Comparison of ENCODE assay signal across 9 cellular contexts in genomic region chr3:126356373-126357298, GRCh38. TPM values are rescaled to one million over a fixed set of nuclear protein-coding genes. Genes with fewer than 3 reads are reported as not detected.
A peak's percentile ranks its signal among the peaks of the same experiment; 100 is the strongest.
DNase-seq lines count a peak whose midpoint lies in the region; ATAC-seq and TF ChIP-seq lines count a peak whose summit lies in the region.
"Had no signal": no experiment of that assay in that cellular context is flagged by ENCODE, and none has a peak within 500 bp of the region (broad histone marks: within the 10 kb centered on the region; RNA-seq: fewer than 3 reads in every experiment).

No MANE protein-coding gene starts in this region.

- H3K36me3 Mint-ChIP-seq in GM23338 (ENCODE audit: low read depth), result peaks cover 10% of the 10 kb centered on the region
- no peaks in the 10 kb centered on the region for H3K36me3 Mint-ChIP-seq in activated naive CD8-positive, alpha-beta T cell

- no peaks in the 10 kb centered on the region for H4K20me1 ChIP-seq in GM23338 (replicated peaks; ENCODE audit: insufficient read depth)

- intact Hi-C loops in left ventricle myocardium superior (cut with micrococcal nuclease), result no loop called here
- intact Hi-C loops in psoas muscle (cut with DNase I), result loop anchor here (5.0 to 10.0 kb wide), 2 partner anchors 94 to 118 kb away; partner anchors contain the start of gene ZXDC (in 1 of the 2)

- H3K79me2 ChIP-seq in GM23338 (replicated peaks; ENCODE audit: insufficient read depth), result no peaks in the 10 kb centered on the region

- H3K27me3 ChIP-seq in GM23338 (ENCODE audit: insufficient read depth) (peaks cover 21% of the 10 kb centered on the region), psoas muscle (ENCODE audit: insufficient read depth in 3 of 3, low read length in 2 of 3) (no peaks in the 10 kb centered on the region)

- H3K4me2 ChIP-seq in GM23338, result peak overlapping the region; percentile 88

- H3K27me3 Mint-ChIP-seq in GM23338 (ENCODE audit: insufficient read depth, low read depth, poor library complexity), result peaks cover 24% of the 10 kb centered on the region
- peaks cover 26% of the 10 kb centered on the region for H3K27me3 Mint-ChIP-seq in activated naive CD8-positive, alpha-beta T cell

- peak overlapping the region; percentile 90 for H3K27ac Mint-ChIP-seq in GM23338
- no peak overlapping the region for H3K27ac Mint-ChIP-seq in activated naive CD8-positive, alpha-beta T cell

- H3K9me2 ChIP-seq in GM23338 (ENCODE audit: insufficient read depth), result no peaks in the 10 kb centered on the region

- H3K36me3 ChIP-seq in GM23338 (ENCODE audit: insufficient read depth) (no peaks in the 10 kb centered on the region; the same call in 1 of the 2 replicates), psoas muscle (ENCODE audit: insufficient read depth in 1 of 2, low read depth in 1 of 2) (peaks cover 0 to 9% of the 10 kb centered on the region in 2 donors)

- DNase-seq in AG10803 (ENCODE audit: low read depth), result no peak
- peak; percentile 41 for DNase-seq in GM23338 (ENCODE audit: low spot score)
- peak; percentile 70 for DNase-seq in left ventricle myocardium superior
- DNase-seq in psoas muscle, result peak; percentile 56 to 84
- DNase-seq in NCI-H446 (lab: John Stamatoyannopoulos, UW), result no peak
- no peak for DNase-seq in stimulated activated CD4-positive, alpha-beta T cell treated with anti-CD3 and anti-CD28 coated beads, Interleukin-1b, Interleukin-23, amount 100 ng/mL, for 48 hours

- H3K9me3 ChIP-seq in psoas muscle, result no peaks in the 10 kb centered on the region

- ATAC-seq in GM23338, result peak; percentile 26
- peak; percentile 14 for ATAC-seq in left ventricle myocardium superior
- ATAC-seq in psoas muscle, result peak; percentile 18 to 43 (median 26)
- ATAC-seq in HG03108 (IDR thresholded peaks at IDR 0.05; ENCODE audit: unreplicated experiment), result no peak

- H3K4me1 ChIP-seq in GM23338 (ENCODE audit: insufficient read depth) (peaks cover 16% of the 10 kb centered on the region), psoas muscle (peaks cover 51% of the 10 kb centered on the region)

- H2AFZ ChIP-seq in GM23338, result no peak overlapping the region

- peak overlapping the region; percentile 56 for H3K4me3 ChIP-seq in AG10803 (ENCODE audit: low read length)
- peak overlapping the region; percentile 69 for H3K4me3 ChIP-seq in GM23338
- H3K4me3 ChIP-seq in psoas muscle, result peak overlapping the region; percentile 74

- H3F3A ChIP-seq in GM23338 (replicated peaks; ENCODE audit: low read depth), result peaks cover 5% of the 10 kb centered on the region; the same call in 1 of the 2 replicates

- WGBS in psoas muscle, 3 donors, result 0% methylated on average over 73 to 105 of the region's 105 CpGs

- no peak for TF ChIP-seq CTCF in AG10803 (conservative IDR thresholded peaks at IDR 0.05; ENCODE audit: low read length)
- no peak for TF ChIP-seq CTCF in GM23338 (conservative IDR thresholded peaks at IDR 0.05; ENCODE audit: low read depth in 2 of 2)
- TF ChIP-seq CTCF in psoas muscle (IDR thresholded peaks at IDR 0.05), result no peak

- H3K27ac ChIP-seq in GM23338 (ENCODE audit: low read depth) (no peak overlapping the region), psoas muscle (peak overlapping the region; percentile 99)

- peaks cover 21% of the 10 kb centered on the region for H3K4me1 Mint-ChIP-seq in GM23338
- H3K4me1 Mint-ChIP-seq in activated naive CD8-positive, alpha-beta T cell (ENCODE audit: low read depth), result peaks cover 10% of the 10 kb centered on the region

- H3K9me3 Mint-ChIP-seq in GM23338, result no peaks in the 10 kb centered on the region
- no peaks in the 10 kb centered on the region for H3K9me3 Mint-ChIP-seq in activated naive CD8-positive, alpha-beta T cell (ENCODE audit: low read depth)

- H3K4me3 Mint-ChIP-seq in GM23338, result peak overlapping the region; percentile 95
- peak overlapping the region; percentile 92 for H3K4me3 Mint-ChIP-seq in activated naive CD8-positive, alpha-beta T cell

TF ChIP-seq in GM23338, 12 proteins besides CTCF, POLR2A, EP300 and RAD21 (continues in another document):
- TF ChIP-seq POLR2AphosphoS5 (IDR thresholded peaks at IDR 0.05; ENCODE audit: low read depth) (no peak), ZNF331 (CRISPR knock-in tag; IDR thresholded peaks at IDR 0.05; ENCODE audit: low read depth) (no peak), ZNF114 (CRISPR knock-in tag; IDR thresholded peaks at IDR 0.05) (no peak), EZH2phosphoT487 (IDR thresholded peaks at IDR 0.05; ENCODE audit: unreplicated experiment) (no peak), ETS1 (IDR thresholded peaks at IDR 0.05) (no peak), REST (IDR thresholded peaks at IDR 0.05; ENCODE audit: unreplicated experiment) (no peak), CREB1 (CRISPR knock-in tag; IDR thresholded peaks at IDR 0.05; ENCODE audit: low read depth) (no peak), NANOG (IDR thresholded peaks at IDR 0.05; ENCODE audit: borderline replicate concordance) (no peak)

RNA-seq across cellular contexts. Expression of gene KLF15, which starts 0.6 kb away (rescaled TPM):
- 14.0 and 19.8 TPM in 2 replicates for total RNA-seq in GM23338 (2014; rRNA removed; shearing (Covaris generic))
- polyA plus RNA-seq in GM23338 (2016; fragmentation: Nextera tagmentation; extraction: Ambion mirVana) (3.3 and 3.5 TPM in 2 replicates), psoas muscle (10 to 100 TPM; 13.4 to 77.6 (median 44.0) TPM)
- total RNA-seq in left ventricle myocardium superior (28.5 TPM), psoas muscle (10 to 100 TPM; 13.2 to 64.0 (median 33.0) TPM)

RNA-seq across cellular contexts. Expression of gene CFAP100, which starts 38.1 kb away (rescaled TPM):
- total RNA-seq in GM23338 (2014; rRNA removed; shearing (Covaris generic)), result 0.07 TPM in 1 of 2 replicates, not detected in the other
- polyA plus RNA-seq in GM23338 (2016; fragmentation: Nextera tagmentation; extraction: Ambion mirVana), result not detected in 2 replicates
- total RNA-seq in left ventricle myocardium superior, result not detected
- total RNA-seq in psoas muscle, result not detected
- not detected for polyA plus RNA-seq in psoas muscle
- total RNA-seq: renal cortical epithelial cell had no signal

Comparison
In these comparisons a context has a peak if more than half of its experiments do, and no peak if none do; other contexts are left out.
1. DNase-seq: peak in GM23338 (single experiment), left ventricle myocardium superior (single experiment) and psoas muscle (2 of 2); none in AG10803 (single experiment), NCI-H446 (0 of 2) and stimulated activated CD4-positive, alpha-beta T cell treated with anti-CD3 and anti-CD28 coated beads, Interleukin-1b, Interleukin-23, amount 100 ng/mL, for 48 hours (single experiment).
2. Peak in every context shown above with its lines, with median percentiles within 50 percentile points of each other: H3K4me3 ChIP-seq.